ENCODE assay signal across 10 cellular contexts in genomic region chr10:133276100-133276434, GRCh38. TPM values are rescaled to one million over a fixed set of nuclear protein-coding genes. Genes with fewer than 3 reads are reported as not detected.
DNase-seq lines count a peak whose midpoint lies in the region; ATAC-seq, FAIRE-seq and TF ChIP-seq lines count a peak whose summit lies in the region.
"Had no signal": no experiment of that assay in that cellular context is flagged by ENCODE, and none has a peak within 500 bp of the region (broad histone marks: within the 10 kb centered on the region; RNA-seq: fewer than 3 reads in every experiment).

No MANE protein-coding gene starts in this region.

- H3K79me2 ChIP-seq in Loucy (ENCODE audit: insufficient read depth, low read length) = no peaks in the 10 kb centered on the region

- TF ChIP-seq CTCF in Loucy (conservative IDR thresholded peaks at IDR 0.05; ENCODE audit: low read length) (no peak), psoas muscle (IDR thresholded peaks at IDR 0.05) (no peak), mucosa of descending colon (IDR thresholded peaks at IDR 0.05) (no peak), BE2C (IDR thresholded peaks at IDR 0.05; ENCODE audit: low read depth, low read length) (no peak)

- no peaks in the 10 kb centered on the region; the same call in 1 of the 2 replicates for H3K36me3 ChIP-seq in Loucy (ENCODE audit: insufficient read depth, low read length)
- H3K36me3 ChIP-seq in effector memory CD4-positive, alpha-beta T cell (ENCODE audit: control insufficient read depth, insufficient read depth, low read length) = peaks cover 28% of the 10 kb centered on the region
- peaks cover 4 to 27% of the 10 kb centered on the region in 2 donors for H3K36me3 ChIP-seq in psoas muscle (ENCODE audit: insufficient read depth in 1 of 2, low read depth in 1 of 2)
- H3K36me3 ChIP-seq in mucosa of descending colon (ENCODE audit: low read depth) = no peaks in the 10 kb centered on the region
- peaks cover 3% of the 10 kb centered on the region; the same call in 1 of the 2 replicates for H3K36me3 ChIP-seq in BE2C

- no peak overlapping the region for H3K4me3 ChIP-seq in Loucy (ENCODE audit: low read length, poor library complexity, severe bottlenecking)
- peak overlapping the region; percentile 85 for H3K4me3 ChIP-seq in effector memory CD4-positive, alpha-beta T cell (ENCODE audit: insufficient read depth, low read depth, low read length, poor library complexity, severe bottlenecking)
- peak overlapping the region; percentile 15 for H3K4me3 ChIP-seq in psoas muscle
- H3K4me3 ChIP-seq in mucosa of descending colon = no peak overlapping the region
- H3K4me3 ChIP-seq in BE2C (ENCODE audit: low read depth, low read length) = no peak overlapping the region

- TF ChIP-seq POLR2A in GM12891 (IDR thresholded peaks at IDR 0.05; ENCODE audit: low read depth, low read length) = 0 out of 2 replicates have a peak, but pooled peaks have one; percentile 14

- no peaks in the 10 kb centered on the region for H3K9me2 ChIP-seq in Loucy (replicated peaks; ENCODE audit: low read depth, low read length)

- DNase-seq in GM12891 (ENCODE audit: insufficient read length, low spot score) (no peak), psoas muscle (no peak), mucosa of descending colon (no peak), BE2C (no peak), EL (no peak)
- DNase-seq in effector memory CD4-positive, alpha-beta T cell = no peak

- H3K9ac ChIP-seq in Loucy (ENCODE audit: low read depth, low read length, poor library complexity, severe bottlenecking) = peak overlapping the region; percentile 62

- no peaks in the 10 kb centered on the region for H3K27me3 ChIP-seq in Loucy (ENCODE audit: insufficient read depth, low read length, poor library complexity, severe bottlenecking)
- H3K27me3 ChIP-seq in effector memory CD4-positive, alpha-beta T cell (replicated peaks; ENCODE audit: control insufficient read depth, insufficient read depth, low read length, poor library complexity, severe bottlenecking) = no peaks in the 10 kb centered on the region
- peaks cover 0 to 29% (median 7%) of the 10 kb centered on the region in 3 donors for H3K27me3 ChIP-seq in psoas muscle (ENCODE audit: insufficient read depth in 3 of 3, low read length in 2 of 3)
- peaks cover 18% of the 10 kb centered on the region for H3K27me3 ChIP-seq in BE2C
- H3K27me3 ChIP-seq: pancreas had no signal

- ATAC-seq in psoas muscle = no peak
- no peak for ATAC-seq in mucosa of descending colon
- ATAC-seq in HG03354 (IDR thresholded peaks at IDR 0.05; ENCODE audit: poor library complexity, severe bottlenecking, unreplicated experiment) = no peak

- no peaks in the 10 kb centered on the region for H3F3A ChIP-seq in Loucy (ENCODE audit: low read depth)

- H3K27ac ChIP-seq in effector memory CD4-positive, alpha-beta T cell (ENCODE audit: insufficient read depth, low read length, poor library complexity, severe bottlenecking) = peak overlapping the region; percentile 96
- no peak overlapping the region for H3K27ac ChIP-seq in psoas muscle
- H3K27ac ChIP-seq: pancreas had no signal

- no peak for FAIRE-seq in GM12891 (lab: Jason Lieb, UNC)
- FAIRE-seq: pancreas had no signal

- peaks cover 55% of the 10 kb centered on the region for H3K4me1 ChIP-seq in Loucy (ENCODE audit: insufficient read depth, low read length, poor library complexity, severe bottlenecking)
- H3K4me1 ChIP-seq in effector memory CD4-positive, alpha-beta T cell (ENCODE audit: control insufficient read depth, insufficient read depth, low read length, poor library complexity, severe bottlenecking) = peaks cover 52% of the 10 kb centered on the region
- H3K4me1 ChIP-seq in psoas muscle = no peaks in the 10 kb centered on the region
- peaks cover 8% of the 10 kb centered on the region for H3K4me1 ChIP-seq in mucosa of descending colon (ENCODE audit: low read depth)
- H3K4me1 ChIP-seq in BE2C = peaks cover 3% of the 10 kb centered on the region; the same call in 1 of the 2 replicates

- no peak overlapping the region for H3K4me2 ChIP-seq in Loucy (ENCODE audit: low read depth, low read length, poor library complexity, severe bottlenecking)

- H2AFZ ChIP-seq in Loucy (ENCODE audit: low read length) = no peak overlapping the region

- no peaks in the 10 kb centered on the region for H4K20me1 ChIP-seq in Loucy (ENCODE audit: insufficient read depth, low read length, poor library complexity, severe bottlenecking)

- H3K9me3 ChIP-seq in Loucy (ENCODE audit: insufficient read depth, low read depth, low read length) (no peaks in the 10 kb centered on the region), psoas muscle (no peaks in the 10 kb centered on the region), mucosa of descending colon (no peaks in the 10 kb centered on the region), BE2C (no peaks in the 10 kb centered on the region)
- H3K9me3 ChIP-seq in effector memory CD4-positive, alpha-beta T cell (ENCODE audit: control insufficient read depth, low read length) = no peaks in the 10 kb centered on the region
- H3K9me3 ChIP-seq: pancreas had no signal

- intact Hi-C loops in psoas muscle (cut with DNase I) (no loop called here), mucosa of descending colon (cut with DNase I, micrococcal nuclease) (no loop called here)

- 29 to 35% (median 30%) methylated on average over 6 of the region's 6 CpGs for WGBS in psoas muscle, 3 donors

TF ChIP-seq in GM12891, 5 proteins besides CTCF, POLR2A, EP300 and RAD21:
- TF ChIP-seq POLR2AphosphoS5 (IDR thresholded peaks at IDR 0.05; ENCODE audit: low read depth, low read length) (no peak), PAX5 (IDR thresholded peaks at IDR 0.05; ENCODE audit: insufficient read depth, low read length, severe bottlenecking) (no peak), POU2F2 (IDR thresholded peaks at IDR 0.05; ENCODE audit: low read depth, low read length) (no peak), SPI1 (IDR thresholded peaks at IDR 0.05; ENCODE audit: low read depth, low read length) (no peak), TAF1 (IDR thresholded peaks at IDR 0.05; ENCODE audit: low read depth, low read length) (no peak)

RNA-seq across cellular contexts. Expression of gene ADAM8, which starts 0.6 kb away (rescaled TPM):
- polyA plus RNA-seq in GM12891 (2012; ENCODE audit: low read depth, missing spikeins) = 52.5 TPM
- total RNA-seq in psoas muscle = 1 to 10 TPM; 2.2 to 2.8 (median 2.5) TPM
- polyA plus RNA-seq in psoas muscle = under 1 TPM; 0.21 to 0.94 (median 0.29) TPM
- total RNA-seq in mucosa of descending colon = 1 to 10 TPM; 4.8 to 7.0 (median 5.2) TPM
- polyA plus RNA-seq in BE2C (2012; ENCODE audit: insufficient read depth, insufficient read length, low read depth) = 1.4 TPM

RNA-seq across cellular contexts. Expression of gene TUBGCP2, which starts 32.6 kb away (rescaled TPM):
- polyA plus RNA-seq in GM12891 (2012; ENCODE audit: low read depth, missing spikeins) = 29.6 TPM
- 10 to 100 TPM; 31.0 to 53.2 (median 41.1) TPM for total RNA-seq in psoas muscle
- polyA plus RNA-seq in psoas muscle = 10 to 100 TPM; 20.3 to 33.8 (median 25.1) TPM
- total RNA-seq in mucosa of descending colon = 10 to 100 TPM; 48.1 to 63.4 (median 58.8) TPM
- polyA plus RNA-seq in BE2C (2012; ENCODE audit: insufficient read depth, insufficient read length, low read depth) = 78.4 TPM

RNA-seq across cellular contexts. Expression of gene ZNF511, which starts 32.6 kb away (rescaled TPM):
- polyA plus RNA-seq in GM12891 (2012; ENCODE audit: low read depth, missing spikeins) = 28.3 TPM
- total RNA-seq in psoas muscle = 10 to 100 TPM; 47.6 to 64.2 (median 54.0) TPM
- polyA plus RNA-seq in psoas muscle = 10 to 100 TPM; 43.2 to 51.3 (median 44.7) TPM
- total RNA-seq in mucosa of descending colon = 10 to 100 TPM; 39.1 to 54.0 (median 42.7) TPM
- polyA plus RNA-seq in BE2C (2012; ENCODE audit: insufficient read depth, insufficient read length, low read depth) = 151 TPM

RNA-seq across cellular contexts. Expression of gene VENTX, which starts 38.4 kb away (rescaled TPM):
- polyA plus RNA-seq in GM12891 (2012; ENCODE audit: low read depth, missing spikeins) = not detected
- total RNA-seq in psoas muscle = under 1 TPM; 0.21 to 0.32 (median 0.27) TPM
- under 1 TPM; 0.03 to 0.34 (median 0.13) TPM for polyA plus RNA-seq in psoas muscle
- 1 to 10 TPM in 1 of 3 donors, under 1 TPM in 2; 0.09 to 1.2 (median 0.36) TPM for total RNA-seq in mucosa of descending colon
- polyA plus RNA-seq in BE2C (2012; ENCODE audit: insufficient read depth, insufficient read length, low read depth) = 0.15 TPM
- total RNA-seq: activated CD8-positive, alpha-beta memory T cell treated with anti-CD3 and anti-CD28 coated beads for 36 hours had no signal

RNA-seq across cellular contexts. Expression of gene UTF1, which starts 46.0 kb away (rescaled TPM):
- polyA plus RNA-seq in GM12891 (2012; ENCODE audit: low read depth, missing spikeins) = not detected
- total RNA-seq in psoas muscle (not detected), mucosa of descending colon (not detected)
- not detected for polyA plus RNA-seq in psoas muscle
- polyA plus RNA-seq in BE2C (2012; ENCODE audit: insufficient read depth, insufficient read length, low read depth) = not detected
- total RNA-seq: activated CD8-positive, alpha-beta memory T cell treated with anti-CD3 and anti-CD28 coated beads for 36 hours; pancreas had no signal
- polyA plus RNA-seq: pancreas had no signal

Comparison
In these comparisons a context has a peak if more than half of its experiments do, and no peak if none do; other contexts are left out.
1. H3K4me3 ChIP-seq: peak in effector memory CD4-positive, alpha-beta T cell (single experiment) and psoas muscle (single experiment); none in Loucy (single experiment), mucosa of descending colon (single experiment) and BE2C (single experiment).